8 cellular contexts compared by ENCODE assay signal in genomic region chr6:44237813-44238433, GRCh38. TPM values are rescaled to one million over a fixed set of nuclear protein-coding genes. Genes with fewer than 3 reads are reported as not detected.
DNase-seq lines count a peak whose midpoint lies in the region; ATAC-seq, FAIRE-seq and TF ChIP-seq lines count a peak whose summit lies in the region.

No MANE protein-coding gene starts in this region.

- peak; percentile 21 to 52; a peak in 2 of 5 replicates for TF ChIP-seq RAD21 in A549 (conservative IDR thresholded peaks at IDR 0.05 in 1 of 2, IDR thresholded peaks at IDR 0.05 in 1 of 2)

- TF ChIP-seq POLR2A in A549 (IDR thresholded peaks at IDR 0.05; ENCODE audit: low read length): peak; percentile 16; the same call in 1 of the 2 replicates
- TF ChIP-seq POLR2A in GM18505 (IDR thresholded peaks at IDR 0.05; ENCODE audit: borderline replicate concordance, extremely low read depth, insufficient read depth, insufficient read length): no peak

- intact Hi-C loops in activated CD4-positive, alpha-beta memory T cell treated with anti-CD3 and anti-CD28 coated beads for 36 hours (cut with micrococcal nuclease): loop anchor here (1.0 to 5.0 kb wide), 5 partner anchors 8 to 141 kb away; partner anchors contain the start of gene NFKBIE

- no peaks in the 10 kb centered on the region for H3K36me3 ChIP-seq in lung (ENCODE audit: control insufficient read depth in 2 of 2, insufficient read depth in 2 of 2, low read length in 2 of 2)

- no peak for FAIRE-seq in A549 (lab: Jason Lieb, UNC)

- CTCF ChIA-PET in A549 (lab: Yijun Ruan, JAX): interaction anchor here (0.6 to 8.4 kb wide), 23 partner anchors 9 to 468 kb away, joined by 3 to 111 read pairs (median 3); partner anchors contain the start of genes HSP90AB1, MYMX, SLC29A1 and VEGFA
- CTCF ChIA-PET in activated CD4-positive, alpha-beta memory T cell treated with anti-CD3 and anti-CD28 coated beads for 36 hours (lab: Charles Lee): interaction anchor here (0.6 to 2.1 kb wide), 9 partner anchors 10 to 1008 kb away, joined by 3 to 27 read pairs (median 4); partner anchors contain the start of genes AARS2, HSP90AB1, SLC29A1 and SLC35B2

- ATAC-seq in A549: peak; percentile 80 to 87
- ATAC-seq in GM18505 (IDR thresholded peaks at IDR 0.05; ENCODE audit: unreplicated experiment): peak; percentile 73
- peak; percentile 82 for ATAC-seq in HG03025 (IDR thresholded peaks at IDR 0.05; ENCODE audit: low FRiP score, unreplicated experiment)
- peak; percentile 89 for ATAC-seq in lung (ENCODE audit: insufficient read depth, low FRiP score)

- no peaks in the 10 kb centered on the region for H3K27me3 ChIP-seq in lung (ENCODE audit: control insufficient read depth, insufficient read depth)

- H3K4me3 ChIP-seq in A549 (peak overlapping the region; percentile 62), lung (peak overlapping the region; percentile 58)

- no peaks in the 10 kb centered on the region for H3K27me3 Mint-ChIP-seq in activated CD4-positive, alpha-beta memory T cell treated with anti-CD3 and anti-CD28 coated beads for 36 hours

- H3K4me3 Mint-ChIP-seq in activated CD4-positive, alpha-beta memory T cell treated with anti-CD3 and anti-CD28 coated beads for 36 hours: peak overlapping the region; percentile 83

- POLR2A ChIA-PET in A549 (lab: Yijun Ruan, JAX): interaction anchor here (1.3 kb wide), 1 partner anchor 9 kb away, joined by 27 read pairs; the partner anchor contains the start of gene HSP90AB1
- POLR2A ChIA-PET in activated CD4-positive, alpha-beta memory T cell treated with anti-CD3 and anti-CD28 coated beads for 36 hours (lab: Charles Lee): interaction anchor here (0.6 to 3.0 kb wide), 6 partner anchors 10 to 170 kb away, joined by 3 to 42 read pairs (median 4); partner anchors contain the start of gene HSP90AB1

- H3K4me2 ChIP-seq in A549: peak overlapping the region; percentile 92

- TF ChIP-seq CTCF in A549 (IDR thresholded peaks at IDR 0.05) (peak; percentile 81), lung (IDR thresholded peaks at IDR 0.05; ENCODE audit: control extremely low read depth, extremely low read depth) (peak; percentile 79)

- H3K27ac Mint-ChIP-seq in activated CD4-positive, alpha-beta memory T cell treated with anti-CD3 and anti-CD28 coated beads for 36 hours: peak overlapping the region; percentile 95

- 11% methylated on average over 9 of the region's 42 CpGs for WGBS in A549 (ENCODE audit: missing lambda C conversion rate)
- WGBS in lung, 2 donors: 2% methylated on average over 41 to 42 of the region's 42 CpGs

- no peaks in the 10 kb centered on the region for H3K9me3 ChIP-seq in A549
- no peaks in the 10 kb centered on the region for H3K9me3 ChIP-seq in lung (ENCODE audit: control insufficient read depth in 2 of 2, insufficient read depth in 1 of 2, low read length in 1 of 2)

- no peaks in the 10 kb centered on the region for H3K9me3 Mint-ChIP-seq in activated CD4-positive, alpha-beta memory T cell treated with anti-CD3 and anti-CD28 coated beads for 36 hours

- no peak for TF ChIP-seq EP300 in A549 (IDR thresholded peaks at IDR 0.05)

- H3K36me3 Mint-ChIP-seq in activated CD4-positive, alpha-beta memory T cell treated with anti-CD3 and anti-CD28 coated beads for 36 hours: peaks cover 10% of the 10 kb centered on the region

- H3K4me1 ChIP-seq in A549: peaks cover 39% of the 10 kb centered on the region
- H3K4me1 ChIP-seq in lung (ENCODE audit: control insufficient read depth in 2 of 2, insufficient read depth in 2 of 2, low read length in 2 of 2): peaks cover 0 to 7% of the 10 kb centered on the region in 2 donors

- DNase-seq in A549 (ENCODE audit: low read depth in 1 of 2, low spot score in 1 of 2): peak; percentile 64 to 69
- DNase-seq in NCI-H510A (lab: John Stamatoyannopoulos, UW): peak; percentile 59
- DNase-seq in activated CD4-positive, alpha-beta memory T cell treated with anti-CD3 and anti-CD28 coated beads for 36 hours: peak; percentile 87
- peak; percentile 89 for DNase-seq in ecto neural progenitor cell (ENCODE audit: low spot score)
- peak; percentile 81 for DNase-seq in lung (ENCODE audit: low spot score)
- peak; percentile 63 to 65 (median 64) for DNase-seq in stimulated activated CD4-positive, alpha-beta T cell treated with anti-CD3 and anti-CD28 coated beads, TNF-alpha, amount 100 ng/mL, for 4 hours (ENCODE audit: low read depth in 3 of 3)

- peaks cover 29% of the 10 kb centered on the region for H3K4me1 Mint-ChIP-seq in activated CD4-positive, alpha-beta memory T cell treated with anti-CD3 and anti-CD28 coated beads for 36 hours (ENCODE audit: low read depth)

- H3K27ac ChIP-seq in A549 (peak overlapping the region; percentile 94 to 96), lung (ENCODE audit: low read depth in 1 of 2, low read length in 1 of 2) (peak overlapping the region; percentile 95 to 96)

TF ChIP-seq in A549, 52 proteins besides CTCF, POLR2A, EP300 and RAD21 (continues in another document):
- TF ChIP-seq JUN (IDR thresholded peaks at IDR 0.05): peak; percentile 46 to 48; a peak in 2 of 5 replicates
- TF ChIP-seq SMC3 (IDR thresholded peaks at IDR 0.05): peak; percentile 76
- TF ChIP-seq TFCP2L1 (CRISPR knock-in tag; IDR thresholded peaks at IDR 0.05): 0 out of 2 replicates have a peak, but pooled peaks have one; percentile 32
- no peak for TF ChIP-seq FOSL2 (IDR thresholded peaks at IDR 0.05)
- peak; percentile 52 for TF ChIP-seq FOSL2 (CRISPR knock-in tag; IDR thresholded peaks at IDR 0.05)
- 0 out of 2 replicates have a peak, but pooled peaks have one; percentile 65 for TF ChIP-seq HOXB5 (CRISPR knock-in tag; IDR thresholded peaks at IDR 0.05)
- no peak for TF ChIP-seq ATOH8 (CRISPR knock-in tag; IDR thresholded peaks at IDR 0.05; ENCODE audit: low read depth)

RNA-seq across cellular contexts. Expression of gene HSP90AB1, which starts 9.0 kb away (rescaled TPM):
- 1,080 and 1,155 TPM in 2 replicates for polyA plus RNA-seq in A549 (2011; rRNA removed)
- 735 and 808 TPM in 2 replicates for polyA plus RNA-seq in A549 (2012; cell fraction: cytosol; rRNA removed)
- 712 and 1,059 TPM in 2 replicates for polyA plus RNA-seq in A549 (2012; cell fraction: nucleus; rRNA removed)
- polyA plus RNA-seq in A549 (2017; fragmentation: RNase III; extraction: RNeasy Plus Mini Kit Qiagen cat#74134 plus additional on column Dnase treatment): 1,076 to 1,211 TPM (median 1,136 TPM) in 3 replicates
- polyA minus RNA-seq in A549 (2011; rRNA and poly(A)+ RNA removed): 601 and 692 TPM in 2 replicates
- 1,000 to 10,000 TPM; 1,671 to 1,695 TPM for total RNA-seq in activated CD4-positive, alpha-beta memory T cell treated with anti-CD3 and anti-CD28 coated beads for 36 hours
- total RNA-seq in lung: 100 to 1,000 TPM; 458 to 700 TPM
- 100 to 1,000 TPM; 289 to 560 TPM for polyA plus RNA-seq in lung

RNA-seq across cellular contexts. Expression of gene SLC29A1, which starts 14.5 kb away (rescaled TPM):
- polyA plus RNA-seq in A549 (2011; rRNA removed) (72.3 and 80.0 TPM in 2 replicates), A549 (2017; fragmentation: RNase III; extraction: RNeasy Plus Mini Kit Qiagen cat#74134 plus additional on column Dnase treatment) (45.6 to 49.1 TPM (median 47.1 TPM) in 3 replicates), lung (10 to 100 TPM; 20.3 to 32.5 TPM)
- polyA plus RNA-seq in A549 (2012; cell fraction: cytosol; rRNA removed): 112 and 143 TPM in 2 replicates
- 227 and 245 TPM in 2 replicates for polyA plus RNA-seq in A549 (2012; cell fraction: nucleus; rRNA removed)
- polyA minus RNA-seq in A549 (2011; rRNA and poly(A)+ RNA removed): 114 and 138 TPM in 2 replicates
- 10 to 100 TPM; 47.6 to 50.0 TPM for total RNA-seq in activated CD4-positive, alpha-beta memory T cell treated with anti-CD3 and anti-CD28 coated beads for 36 hours
- 10 to 100 TPM; 19.1 to 42.7 TPM for total RNA-seq in lung

RNA-seq across cellular contexts. Expression of gene SLC35B2, which starts 19.4 kb away (rescaled TPM):
- polyA plus RNA-seq in A549 (2011; rRNA removed) (44.5 and 61.4 TPM in 2 replicates), A549 (2017; fragmentation: RNase III; extraction: RNeasy Plus Mini Kit Qiagen cat#74134 plus additional on column Dnase treatment) (38.7 to 45.6 TPM (median 45.5 TPM) in 3 replicates), lung (10 to 100 TPM; 15.0 to 39.9 TPM)
- polyA plus RNA-seq in A549 (2012; cell fraction: cytosol; rRNA removed): 56.6 and 84.2 TPM in 2 replicates
- 60.0 and 63.0 TPM in 2 replicates for polyA plus RNA-seq in A549 (2012; cell fraction: nucleus; rRNA removed)
- 44.0 and 52.2 TPM in 2 replicates for polyA minus RNA-seq in A549 (2011; rRNA and poly(A)+ RNA removed)
- 10 to 100 TPM; 16.5 to 16.8 TPM for total RNA-seq in activated CD4-positive, alpha-beta memory T cell treated with anti-CD3 and anti-CD28 coated beads for 36 hours
- 10 to 100 TPM; 29.9 to 44.4 TPM for total RNA-seq in lung

RNA-seq across cellular contexts. Expression of gene MYMX, which starts 21.2 kb away (rescaled TPM):
- polyA plus RNA-seq in A549 (2011; rRNA removed) (not detected in 2 replicates), A549 (2017; fragmentation: RNase III; extraction: RNeasy Plus Mini Kit Qiagen cat#74134 plus additional on column Dnase treatment) (not detected in 3 replicates), lung (under 1 TPM in 1 of 2 donors, not detected in 1; 0.21 TPM)
- polyA plus RNA-seq in A549 (2012; cell fraction: cytosol; rRNA removed): 0.11 and 0.12 TPM in 2 replicates
- polyA plus RNA-seq in A549 (2012; cell fraction: nucleus; rRNA removed): 0.24 TPM in 1 of 2 replicates, not detected in the other
- polyA minus RNA-seq in A549 (2011; rRNA and poly(A)+ RNA removed): not detected in 2 replicates
- total RNA-seq in activated CD4-positive, alpha-beta memory T cell treated with anti-CD3 and anti-CD28 coated beads for 36 hours: not detected
- not detected for total RNA-seq in lung

RNA-seq across cellular contexts. Expression of gene NFKBIE, which starts 27.4 kb away (rescaled TPM):
- polyA plus RNA-seq in A549 (2011; rRNA removed) (6.2 and 6.3 TPM in 2 replicates), A549 (2017; fragmentation: RNase III; extraction: RNeasy Plus Mini Kit Qiagen cat#74134 plus additional on column Dnase treatment) (5.6 to 9.1 TPM (median 6.0 TPM) in 3 replicates), lung (10 to 100 TPM; 20.7 to 40.6 TPM)
- polyA plus RNA-seq in A549 (2012; cell fraction: cytosol; rRNA removed): 8.2 and 10.8 TPM in 2 replicates
- 13.6 and 19.5 TPM in 2 replicates for polyA plus RNA-seq in A549 (2012; cell fraction: nucleus; rRNA removed)
- 2.8 and 4.1 TPM in 2 replicates for polyA minus RNA-seq in A549 (2011; rRNA and poly(A)+ RNA removed)
- total RNA-seq in activated CD4-positive, alpha-beta memory T cell treated with anti-CD3 and anti-CD28 coated beads for 36 hours: 10 to 100 TPM; 24.7 to 25.1 TPM
- 10 to 100 TPM; 13.1 to 20.1 TPM for total RNA-seq in lung

Comparison
In these comparisons a context has a peak if more than half of its experiments do, and no peak if none do; other contexts are left out.
1. Peak in every context shown above with its lines: DNase-seq, ATAC-seq, H3K4me3 ChIP-seq and H3K27ac ChIP-seq.